ENCODE assay signal across 20 cellular contexts in genomic region chr3:69391554-69391953, GRCh38.
"Had no signal": no experiment of that assay in that cellular context is flagged by ENCODE, and none has a peak within 500 bp of the region (broad histone marks: within the 10 kb centered on the region; RNA-seq: fewer than 3 reads in every experiment).

No MANE protein-coding gene starts in this region.

- H3K36me3 ChIP-seq: esophagus squamous epithelium, heart left ventricle, pancreas, prostate gland, sigmoid colon, thoracic aorta, transverse colon had no signal

- H3K4me1 Mint-ChIP-seq: memory B cell had no signal

- H3K27me3 ChIP-seq: heart left ventricle had no signal

- ATAC-seq: pancreas; stimulated activated naive B cell treated with anti-CD40 and anti-IgM and Interleukin-4, amounts not matched to agents 10 μg/mL and 1 μg/mL and 100 μg/mL, for 72 hours; stimulated activated naive CD8-positive, alpha-beta T cell treated with anti-CD3 and anti-CD28 coated beads, Interleukin-15, amount 100 ng/mL, for 72 hours had no signal

- H3K4me3 ChIP-seq: esophagus squamous epithelium, heart left ventricle, pancreas, prostate gland, sigmoid colon, skin epidermis, thoracic aorta, transverse colon had no signal

- H3K27ac Mint-ChIP-seq: memory B cell; nephron; stimulated activated naive B cell treated with anti-CD40 and anti-IgM and Interleukin-4, amounts not matched to agents 10 μg/mL and 1 μg/mL and 100 μg/mL, for 72 hours had no signal

- H3K27ac ChIP-seq: esophagus squamous epithelium, heart left ventricle, pancreas, prostate gland, sigmoid colon, skin epidermis, thoracic aorta, transverse colon had no signal

- H3K4me3 Mint-ChIP-seq: dendritic cell treated with granulocyte-macrophage colony-stimulating factor and Interleukin-4, amounts not matched to agents 40 ng/mL and 50 ng/mL, for 4 days; memory B cell; naive B cell; nephron; stimulated activated naive B cell treated with anti-CD40 and anti-IgM and Interleukin-4, amounts not matched to agents 10 μg/mL and 1 μg/mL and 100 μg/mL, for 72 hours; stimulated activated naive CD8-positive, alpha-beta T cell treated with anti-CD3 and anti-CD28 coated beads, Interleukin-15, amount 100 ng/mL, for 72 hours had no signal

- DNase-seq: cerebellar nuclear complex; esophagus squamous epithelium; foreskin fibroblast; heart left ventricle; kidney glomerular epithelial cell; naive B cell; occipital lobe; pancreas; sigmoid colon; stimulated activated CD4-positive, alpha-beta T cell treated with anti-CD3 and anti-CD28 coated beads, Interleukin-2, amount 100 ng/mL, for 24 hours; stimulated activated CD4-positive, alpha-beta T cell treated with anti-CD3 and anti-CD28 coated beads, Interleukin-4, amount 100 ng/mL, for 4 hours; stimulated activated naive B cell treated with anti-CD40 and anti-IgM and Interleukin-4, amounts not matched to agents 10 μg/mL and 1 μg/mL and 100 μg/mL, for 72 hours; stimulated activated naive CD8-positive, alpha-beta T cell treated with anti-CD3 and anti-CD28 coated beads, Interleukin-15, amount 100 ng/mL, for 72 hours; transverse colon had no signal

- H3K9me3 Mint-ChIP-seq: dendritic cell treated with granulocyte-macrophage colony-stimulating factor and Interleukin-4, amounts not matched to agents 40 ng/mL and 50 ng/mL, for 4 days; stimulated activated naive CD8-positive, alpha-beta T cell treated with anti-CD3 and anti-CD28 coated beads, Interleukin-15, amount 100 ng/mL, for 72 hours had no signal

- H3K36me3 Mint-ChIP-seq: memory B cell; stimulated activated naive B cell treated with anti-CD40 and anti-IgM and Interleukin-4, amounts not matched to agents 10 μg/mL and 1 μg/mL and 100 μg/mL, for 72 hours had no signal

- H3K4me1 ChIP-seq: pancreas, prostate gland had no signal
